12 cellular contexts compared by ENCODE assay signal in the genomic region with DNA sequence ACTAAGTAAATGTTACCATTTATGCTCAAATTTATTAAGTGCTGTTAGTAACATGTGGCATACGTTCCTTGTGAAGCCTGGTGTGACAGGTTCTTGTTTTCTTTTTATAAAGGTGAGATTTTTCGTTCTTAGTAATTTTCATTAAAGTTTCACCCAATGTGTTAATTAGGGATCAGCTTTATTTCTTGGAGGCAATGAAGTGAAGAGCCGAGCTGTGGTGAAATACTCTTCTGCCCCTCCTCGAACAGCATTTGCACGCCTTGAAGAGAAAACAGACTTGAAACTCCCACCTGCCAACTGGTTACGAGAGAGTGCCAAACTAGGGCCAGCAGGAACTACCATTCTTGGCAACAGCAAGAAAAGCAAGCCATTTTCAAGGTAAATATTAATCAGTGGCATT. TPM values are rescaled to one million over a fixed set of nuclear protein-coding genes. Genes with fewer than 3 reads are reported as not detected.
DNase-seq lines count a peak whose midpoint lies in the region; ATAC-seq and TF ChIP-seq lines count a peak whose summit lies in the region.
"Had no signal": no experiment of that assay in that cellular context is flagged by ENCODE, and none has a peak within 500 bp of the region (broad histone marks: within the 10 kb centered on the region; RNA-seq: fewer than 3 reads in every experiment).

No MANE protein-coding gene starts in this region.

- CTCF ChIA-PET in MCF 10A (lab: Yijun Ruan, JAX), result interaction anchor here (0.6 to 0.9 kb wide), 3 partner anchors 65 to 673 kb away, joined by 3 to 4 read pairs (median 3); no protein-coding TSS in a partner anchor

- TF ChIP-seq CTCF in MCF 10A (IDR thresholded peaks at IDR 0.05; ENCODE audit: unreplicated experiment) (no peak), breast epithelium (IDR thresholded peaks at IDR 0.05) (no peak), type B pancreatic cell (conservative IDR thresholded peaks at IDR 0.05) (no peak)

- H3K27ac ChIP-seq in breast epithelium, result no peak overlapping the region
- H3K27ac ChIP-seq: neutrophil had no signal

- H3K27me3 ChIP-seq in breast epithelium (no peaks in the 10 kb centered on the region), adipocyte (replicated peaks; ENCODE audit: control insufficient read depth, insufficient read depth, low read length) (no peaks in the 10 kb centered on the region)
- H3K27me3 ChIP-seq: neutrophil had no signal

- DNase-seq in MCF 10A (ENCODE audit: unreplicated experiment) (no peak), breast epithelium (ENCODE audit: low spot score in 2 of 2) (no peak), adipocyte (ENCODE audit: low read depth) (no peak), type B pancreatic cell (ENCODE audit: extremely low spot score, unreplicated experiment) (no peak), epidermal melanocyte (ENCODE audit: insufficient read length, low spot score) (no peak), NCI-H345 (lab: John Stamatoyannopoulos, UW) (no peak), ACHN (no peak)
- DNase-seq: NCI-H510A, trophoblast cell had no signal

- no peak for TF ChIP-seq POLR2A in breast epithelium (IDR thresholded peaks at IDR 0.05)

- H3K4me3 ChIP-seq in breast epithelium (no peak overlapping the region), adipocyte (ENCODE audit: low read length) (peak overlapping the region; percentile 93)

- no peaks in the 10 kb centered on the region for H3K36me3 ChIP-seq in breast epithelium
- peaks cover 49% of the 10 kb centered on the region for H3K36me3 ChIP-seq in adipocyte (ENCODE audit: control insufficient read depth, insufficient read depth, low read length, severe bottlenecking)

- in situ Hi-C loops in ACHN (cut with HindIII; ENCODE audit: low pct_ligation_motif_present, low pct_unique_long_range_greater_than_20kb, low sequenced_read_pairs), result no loop called here

- H3K9me3 Mint-ChIP-seq in MCF 10A (ENCODE audit: unreplicated experiment) (no peaks in the 10 kb centered on the region), type B pancreatic cell (no peaks in the 10 kb centered on the region)

- intact Hi-C loops in MCF 10A (cut with micrococcal nuclease) (no loop called here), breast epithelium (cut with DNase I; ENCODE audit: low total_unique reads) (no loop called here)

- H3K4me3 Mint-ChIP-seq in MCF 10A (ENCODE audit: unreplicated experiment) (peak overlapping the region; percentile 86), type B pancreatic cell (peak overlapping the region; percentile 96)

- H3K36me3 Mint-ChIP-seq in MCF 10A (ENCODE audit: insufficient read depth, unreplicated experiment) (peaks cover 48% of the 10 kb centered on the region), type B pancreatic cell (peaks cover 24% of the 10 kb centered on the region)

- H3K4me1 Mint-ChIP-seq in MCF 10A (ENCODE audit: insufficient read depth, unreplicated experiment), result peaks cover 5% of the 10 kb centered on the region
- H3K4me1 Mint-ChIP-seq in type B pancreatic cell (ENCODE audit: unreplicated experiment), result peaks cover 7% of the 10 kb centered on the region

- H3K27me3 Mint-ChIP-seq in MCF 10A (ENCODE audit: insufficient read depth, unreplicated experiment) (no peaks in the 10 kb centered on the region), type B pancreatic cell (no peaks in the 10 kb centered on the region)

- H3K9me3 ChIP-seq in breast epithelium (no peaks in the 10 kb centered on the region), adipocyte (ENCODE audit: control insufficient read depth, low read length) (no peaks in the 10 kb centered on the region)
- H3K9me3 ChIP-seq: neutrophil had no signal

- POLR2A ChIA-PET in MCF 10A (lab: Yijun Ruan, JAX), result interaction anchor here (0.6 to 1.3 kb wide), 4 partner anchors 9 to 659 kb away, joined by 3 read pairs; no protein-coding TSS in a partner anchor

- no TSS peak for BruUV-seq in MCF 10A (replicated peaks; lab: Mats Ljungman, UMichigan)

- no peak overlapping the region for H3K9ac ChIP-seq in adipocyte (ENCODE audit: low read length)

- H3K4me1 ChIP-seq in breast epithelium, result no peaks in the 10 kb centered on the region
- H3K4me1 ChIP-seq in adipocyte (ENCODE audit: control insufficient read depth, insufficient read depth, low read length), result peaks cover 12% of the 10 kb centered on the region

- no peak overlapping the region for H3K27ac Mint-ChIP-seq in MCF 10A (ENCODE audit: low read depth, unreplicated experiment)
- H3K27ac Mint-ChIP-seq in type B pancreatic cell, result peak overlapping the region; percentile 41

- peak; percentile 38 for ATAC-seq in HG03060 (IDR thresholded peaks at IDR 0.05; ENCODE audit: low read depth, unreplicated experiment)

RNA-seq across cellular contexts. Expression of a gene that starts 1.5 kb away (rescaled TPM):
- total RNA-seq in MCF 10A (2022) (24.1 and 28.2 TPM in 2 replicates), breast epithelium (10 to 100 TPM; 23.8 to 37.3 (median 35.1) TPM), type B pancreatic cell (ENCODE audit: low replicate concordance) (27.7 and 35.4 TPM in 2 replicates)

RNA-seq across cellular contexts. Expression of a gene that starts 38.1 kb away (rescaled TPM):
- total RNA-seq in MCF 10A (2022), result not detected in 2 replicates
- total RNA-seq in breast epithelium, result not detected
- not detected in 2 replicates for total RNA-seq in type B pancreatic cell (ENCODE audit: low replicate concordance)
- total RNA-seq: bronchial epithelial cell had no signal

RNA-seq across cellular contexts. Expression of a gene that starts 54.6 kb away (rescaled TPM):
- total RNA-seq in MCF 10A (2022) (not detected in 2 replicates), breast epithelium (under 1 TPM in 2 of 3 donors, not detected in 1; 0.33 to 0.59 TPM), type B pancreatic cell (ENCODE audit: low replicate concordance) (0.31 TPM in 1 of 2 replicates, not detected in the other)
- total RNA-seq: bronchial epithelial cell had no signal
